In genomic region chr6:36897629-36898028, GRCh38 we compare ENCODE assay signal across 10 cellular contexts. TPM values are rescaled to one million over a fixed set of nuclear protein-coding genes. Genes with fewer than 3 reads are reported as not detected.
DNase-seq lines count a peak whose midpoint lies in the region; ATAC-seq and TF ChIP-seq lines count a peak whose summit lies in the region.
"Had no signal": no experiment of that assay in that cellular context is flagged by ENCODE, and none has a peak within 500 bp of the region (broad histone marks: within the 10 kb centered on the region; RNA-seq: fewer than 3 reads in every experiment).

No MANE protein-coding gene starts in this region.

- in situ Hi-C loops in GM13977 (cut with MboI; ENCODE audit: low pct_unique_long_range_greater_than_20kb, low sequenced_read_pairs, unreplicated experiment): no loop called here

- H3K4me3 Mint-ChIP-seq in WTC11 (no peak overlapping the region), CD14-positive monocyte (no peak overlapping the region)
- H3K4me3 Mint-ChIP-seq: CD4-positive, CD25-positive, alpha-beta regulatory T cell had no signal

- POLR2A ChIA-PET in A673 (lab: Charles Lee; ENCODE audit: low non-redundant PET) (no interaction called here), WTC11 (lab: Charles Lee) (interaction anchor here (0.7 kb wide), 3 partner anchors 26 to 237 kb away, joined by 4 to 5 read pairs (median 5); no protein-coding TSS in a partner anchor)

- H3K9me3 ChIP-seq in A673 (ENCODE audit: low read depth, low read length, poor library complexity, severe bottlenecking): no peaks in the 10 kb centered on the region

- H3K4me1 Mint-ChIP-seq in WTC11 (no peaks in the 10 kb centered on the region), CD14-positive monocyte (no peaks in the 10 kb centered on the region)

- H3K4me1 ChIP-seq in A673 (ENCODE audit: insufficient read depth, low read length, poor library complexity, severe bottlenecking): no peaks in the 10 kb centered on the region

- H3K36me3 Mint-ChIP-seq in WTC11 (peaks cover under 1% of the 10 kb centered on the region; the same call in 1 of the 2 replicates), CD14-positive monocyte (peaks cover 55 to 89% of the 10 kb centered on the region in 2 donors)

- H3K27me3 Mint-ChIP-seq in WTC11 (ENCODE audit: low read depth) (no peaks in the 10 kb centered on the region), CD14-positive monocyte (ENCODE audit: low read depth in 3 of 3) (no peaks in the 10 kb centered on the region)
- H3K27me3 Mint-ChIP-seq: CD4-positive, CD25-positive, alpha-beta regulatory T cell had no signal

- DNase-seq in A673 (ENCODE audit: low spot score) (no peak), HCEC 1CT (peak; percentile 27), WTC11 (ENCODE audit: low spot score) (peak; percentile 22), left ventricle myocardium superior (no peak), putamen (ENCODE audit: low spot score) (no peak), GM13977 (ENCODE audit: low spot score) (no peak), CD14-positive monocyte (ENCODE audit: low spot score) (no peak)
- DNase-seq in activated effector memory CD4-positive, alpha-beta T cell treated with Interleukin-2 at 50 U/mL for 16 hours: no peak
- DNase-seq: SIG-M5 had no signal

- no TSS peak for BruUV-seq in A673 (replicated peaks; lab: Mats Ljungman, UMichigan)

- 0 out of 2 replicates have a peak, but pooled peaks have one; percentile 15 for TF ChIP-seq CTCF in A673 (conservative IDR thresholded peaks at IDR 0.05; ENCODE audit: low read depth, low read length)
- no peak for TF ChIP-seq CTCF in WTC11 (IDR thresholded peaks at IDR 0.05)
- TF ChIP-seq CTCF in GM13977 (IDR thresholded peaks at IDR 0.05; ENCODE audit: extremely low read depth, insufficient read depth, missing control alignments): no peak
- no peak for TF ChIP-seq CTCF in CD14-positive monocyte (IDR thresholded peaks at IDR 0.05)

- intact Hi-C loops in A673 (cut with micrococcal nuclease; ENCODE audit: unreplicated experiment) (no loop called here), left ventricle myocardium superior (cut with micrococcal nuclease) (loop anchor here (10.0 kb wide), 1 partner anchor 77 kb away; no protein-coding TSS in a partner anchor), CD14-positive monocyte (cut with micrococcal nuclease) (no loop called here)

- no peak overlapping the region for H3K27ac ChIP-seq in A673 (ENCODE audit: low read depth, low read length, poor library complexity, severe bottlenecking)

- no peaks in the 10 kb centered on the region for H3K9me3 Mint-ChIP-seq in WTC11
- no peaks in the 10 kb centered on the region for H3K9me3 Mint-ChIP-seq in CD14-positive monocyte

- H3K36me3 ChIP-seq in A673 (ENCODE audit: insufficient read depth, low read length, poor library complexity, severe bottlenecking): no peaks in the 10 kb centered on the region

- no peak overlapping the region for H3K4me3 ChIP-seq in A673 (ENCODE audit: low read depth, low read length, poor library complexity, severe bottlenecking)

- CTCF ChIA-PET in A673 (lab: Charles Lee): interaction anchor here (0.7 kb wide), 1 partner anchor 132 kb away, joined by 10 read pairs; no protein-coding TSS in a partner anchor
- CTCF ChIA-PET in WTC11 (lab: Charles Lee): interaction anchor here (0.8 to 2.1 kb wide), 5 partner anchors 17 to 132 kb away, joined by 3 to 14 read pairs (median 4); partner anchors contain the start of gene PPIL1

- H3K27me3 ChIP-seq in A673 (replicated peaks; ENCODE audit: insufficient read depth, low read depth, low read length, poor library complexity): no peaks in the 10 kb centered on the region

- H3K27ac Mint-ChIP-seq in WTC11 (0 out of 2 replicates have a peak overlapping the region, but pooled peaks have one; percentile 11), CD14-positive monocyte (no peak overlapping the region)

- ATAC-seq in WTC11 (peak; percentile 84), left ventricle myocardium superior (peak; percentile 63)

TF ChIP-seq in WTC11, 78 proteins besides CTCF, POLR2A, EP300 and RAD21:
- no peak for TF ChIP-seq KAT7 (CRISPR knock-in tag; IDR thresholded peaks at IDR 0.05; ENCODE audit: borderline replicate concordance)
- TF ChIP-seq ZNF219 (CRISPR knock-in tag; IDR thresholded peaks at IDR 0.05; ENCODE audit: borderline replicate concordance): no peak
- no peak for TF ChIP-seq TEAD1 (CRISPR knock-in tag; IDR thresholded peaks at IDR 0.05)
- TF ChIP-seq ZNF138 (CRISPR knock-in tag; conservative IDR thresholded peaks at IDR 0.05): no peak
- TF ChIP-seq JUN (CRISPR knock-in tag; IDR thresholded peaks at IDR 0.05): no peak
- TF ChIP-seq ATF1 (CRISPR knock-in tag; IDR thresholded peaks at IDR 0.05): no peak
- no peak for TF ChIP-seq SMAD3 (CRISPR knock-in tag; IDR thresholded peaks at IDR 0.05; ENCODE audit: borderline replicate concordance)
- TF ChIP-seq E2F4 (CRISPR knock-in tag; IDR thresholded peaks at IDR 0.05; ENCODE audit: borderline replicate concordance, low read depth): no peak
- TF ChIP-seq ZNF416 (CRISPR knock-in tag; IDR thresholded peaks at IDR 0.05): no peak
- TF ChIP-seq NFE2L1 (CRISPR knock-in tag; IDR thresholded peaks at IDR 0.05): no peak
- no peak for TF ChIP-seq ATF2 (CRISPR knock-in tag; IDR thresholded peaks at IDR 0.05; ENCODE audit: borderline replicate concordance, low read depth)
- no peak for TF ChIP-seq ZNF423 (CRISPR knock-in tag; IDR thresholded peaks at IDR 0.05)

RNA-seq across cellular contexts. Expression of gene C6orf89, which starts 11.9 kb away (rescaled TPM):
- total RNA-seq in A673 (2021) (22.6 and 27.1 TPM in 2 replicates), WTC11 (2021) (13.2 to 15.6 TPM (median 15.0 TPM) in 3 replicates), left ventricle myocardium superior (76.6 TPM)
- polyA plus RNA-seq in CD14-positive monocyte: 10 to 100 TPM; 29.2 to 37.5 TPM

RNA-seq across cellular contexts. Expression of gene PPIL1, which starts 23.0 kb away (rescaled TPM):
- 67.7 and 72.0 TPM in 2 replicates for total RNA-seq in A673 (2021)
- total RNA-seq in WTC11 (2021): 64.2 to 69.8 TPM (median 66.6 TPM) in 3 replicates
- total RNA-seq in left ventricle myocardium superior: 60.3 TPM
- 1 to 10 TPM; 5.9 to 7.6 TPM for polyA plus RNA-seq in CD14-positive monocyte

RNA-seq across cellular contexts. Expression of gene PI16, which starts 56.9 kb away (rescaled TPM):
- total RNA-seq in A673 (2021): not detected in 2 replicates
- 0.09 to 0.17 TPM in 2 of 3 replicates, not detected in the other for total RNA-seq in WTC11 (2021)
- total RNA-seq in left ventricle myocardium superior: 4.1 TPM
- under 1 TPM in 1 of 2 donors, not detected in 1; 0.22 TPM for polyA plus RNA-seq in CD14-positive monocyte

RNA-seq across cellular contexts. Expression of gene CPNE5, which starts 58.4 kb away (rescaled TPM):
- total RNA-seq in A673 (2021): 0.13 and 0.48 TPM in 2 replicates
- total RNA-seq in WTC11 (2021): 0.44 to 0.71 TPM (median 0.48 TPM) in 3 replicates
- 20.4 TPM for total RNA-seq in left ventricle myocardium superior
- polyA plus RNA-seq in CD14-positive monocyte: under 1 TPM; 0.47 to 0.82 TPM

Comparison
In these comparisons a context has a peak if more than half of its experiments do, and no peak if none do; other contexts are left out.
1. DNase-seq: peak in HCEC 1CT (single experiment) and WTC11 (single experiment); none in A673 (single experiment), left ventricle myocardium superior (single experiment), activated effector memory CD4-positive, alpha-beta T cell treated with Interleukin-2 at 50 U/mL for 16 hours (single experiment), putamen (single experiment), GM13977 (single experiment) and CD14-positive monocyte (single experiment).